25 cellular contexts compared by ENCODE assay signal in the genomic region with DNA sequence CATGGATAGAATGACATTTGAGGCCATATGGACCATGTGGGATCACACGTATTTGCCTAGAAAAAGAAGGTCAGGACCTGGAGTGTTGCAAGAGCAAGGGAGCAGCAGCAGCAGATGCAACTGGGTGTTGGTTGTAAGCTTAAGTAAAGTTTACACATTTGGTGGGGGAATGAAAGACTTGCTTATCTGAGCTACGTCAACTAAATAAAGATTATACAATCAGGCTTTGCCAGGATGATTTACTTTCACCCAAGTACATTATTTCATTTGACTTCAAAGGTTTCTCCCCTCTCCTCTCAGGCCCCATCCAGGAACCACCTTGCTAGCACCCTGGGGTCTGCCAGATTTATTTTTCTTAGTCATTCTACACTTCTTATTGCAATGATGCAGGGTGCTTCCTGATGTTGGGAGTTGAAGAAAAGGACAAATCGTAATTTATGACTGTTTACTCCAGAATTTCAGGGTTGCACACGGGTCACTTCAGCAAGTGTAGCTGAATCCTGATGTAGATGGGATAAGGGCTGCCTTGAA.
DNase-seq lines count a peak whose midpoint lies in the region; ATAC-seq and TF ChIP-seq lines count a peak whose summit lies in the region.
"Had no signal": no experiment of that assay in that cellular context is flagged by ENCODE, and none has a peak within 500 bp of the region (broad histone marks: within the 10 kb centered on the region; RNA-seq: fewer than 3 reads in every experiment).

No MANE protein-coding gene starts in this region.

- no peak for TF ChIP-seq CTCF in foreskin fibroblast (IDR thresholded peaks at IDR 0.05; ENCODE audit: low read depth, low read length)

- no peak for ATAC-seq in activated T-cell treated with anti-CD3 and anti-CD28 coated beads, Interleukin-2, amount 50 U/mL, for 72 hours (replicated peaks in 1 of 2)
- ATAC-seq in HG03469 (IDR thresholded peaks at IDR 0.05; ENCODE audit: unreplicated experiment) (no peak), GM18868 (IDR thresholded peaks at IDR 0.05; ENCODE audit: unreplicated experiment) (no peak)
- ATAC-seq: Panc1 had no signal

- H3K27ac Mint-ChIP-seq in activated T-cell treated with anti-CD3 and anti-CD28 coated beads, Interleukin-2, amount 50 U/mL, for 72 hours, result no peak overlapping the region
- H3K27ac Mint-ChIP-seq: activated naive CD4-positive, alpha-beta T cell treated with anti-CD3 and anti-CD28 coated beads, Interleukin-2, amount 50 U/mL, for 24 hours; activated T-helper 1 cell treated with anti-CD3 and anti-CD28 coated beads, Interleukin-12 subunit alpha, Interleukin-12 subunit beta, Interleukin-2, Interleukin-4 antibody, amounts not matched to agents 30 ng/mL and 10 ng/mL and 1 ng/mL, durations not matched to agents 14 hours and 24 hours and 36 hours; progenitor cell of endocrine pancreas; T-helper 1 cell treated with Interleukin-12 subunit alpha and Interleukin-12 subunit beta and Interleukin-4 antibody, amounts not matched to agents 30 μg/mL and 1 μg/mL, for 36 hours had no signal

- no peaks in the 10 kb centered on the region for H3K36me3 Mint-ChIP-seq in activated T-cell treated with anti-CD3 and anti-CD28 coated beads, Interleukin-2, amount 50 U/mL, for 72 hours (ENCODE audit: insufficient read depth in 2 of 2)
- H3K36me3 Mint-ChIP-seq: activated naive CD4-positive, alpha-beta T cell treated with anti-CD3 and anti-CD28 coated beads, Interleukin-2, amount 50 U/mL, for 24 hours had no signal

- no peak overlapping the region for H3K4me3 ChIP-seq in foreskin fibroblast (ENCODE audit: low read depth in 1 of 2, low read length in 2 of 2)
- H3K4me3 ChIP-seq: SJCRH30, suprapubic skin had no signal

- DNase-seq in Caki2 (ENCODE audit: low read depth), result peak; percentile 47
- peak; percentile 33 for DNase-seq in LHCN-M2 (ENCODE audit: low read depth)
- peak; percentile 52 to 76 for DNase-seq in foreskin fibroblast
- DNase-seq in mucosa of gallbladder (ENCODE audit: low spot score), result peak; percentile 14
- DNase-seq in activated T-cell treated with anti-CD3 and anti-CD28 coated beads, Interleukin-2, amount 50 U/mL, for 72 hours, result no peak
- DNase-seq in iPS-NIHi11 (ENCODE audit: low spot score), result no peak
- DNase-seq: activated CD4-positive, alpha-beta T cell treated with anti-CD3 and anti-CD28 coated beads for 48 hours; GDM1; kidney glomerular epithelial cell; midbrain; NCI-H1417; NCI-H2081 treated with DMSO at 0.1 percent for 48 hours; NCI-H510A; SJCRH30; stimulated activated CD4-positive, alpha-beta T cell treated with anti-CD3 and anti-CD28 coated beads, Interleukin-1b, Interleukin-23, amount 100 ng/mL, for 48 hours had no signal

- no peaks in the 10 kb centered on the region for H3K27me3 Mint-ChIP-seq in activated T-cell treated with anti-CD3 and anti-CD28 coated beads, Interleukin-2, amount 50 U/mL, for 72 hours (ENCODE audit: low read depth)
- H3K27me3 Mint-ChIP-seq: activated naive CD4-positive, alpha-beta T cell treated with anti-CD3 and anti-CD28 coated beads, Interleukin-2, amount 50 U/mL, for 24 hours; central memory CD8-positive, alpha-beta T cell had no signal

- in situ Hi-C loops in Caki2 (cut with HindIII; ENCODE audit: low pct_unique_long_range_greater_than_20kb, low sequenced_read_pairs), result no loop called here

- peaks cover 6 to 9% of the 10 kb centered on the region in 2 donors for H3K9me3 Mint-ChIP-seq in activated T-cell treated with anti-CD3 and anti-CD28 coated beads, Interleukin-2, amount 50 U/mL, for 72 hours
- H3K9me3 Mint-ChIP-seq: activated naive CD4-positive, alpha-beta T cell treated with anti-CD3 and anti-CD28 coated beads, Interleukin-2, amount 50 U/mL, for 24 hours had no signal

- H3K4me3 Mint-ChIP-seq in activated T-cell treated with anti-CD3 and anti-CD28 coated beads, Interleukin-2, amount 50 U/mL, for 72 hours, result no peak overlapping the region
- H3K4me3 Mint-ChIP-seq: activated naive CD4-positive, alpha-beta T cell treated with anti-CD3 and anti-CD28 coated beads, Interleukin-2, amount 50 U/mL, for 24 hours; activated T-helper 1 cell treated with anti-CD3 and anti-CD28 coated beads, Interleukin-12 subunit alpha, Interleukin-12 subunit beta, Interleukin-2, Interleukin-4 antibody, amounts not matched to agents 30 ng/mL and 10 ng/mL and 1 ng/mL, durations not matched to agents 14 hours and 24 hours and 36 hours; central memory CD8-positive, alpha-beta T cell; neural crest cell; T-helper 1 cell treated with Interleukin-12 subunit alpha and Interleukin-12 subunit beta and Interleukin-4 antibody, amounts not matched to agents 30 μg/mL and 1 μg/mL, for 36 hours had no signal

- H3K4me1 Mint-ChIP-seq in activated T-cell treated with anti-CD3 and anti-CD28 coated beads, Interleukin-2, amount 50 U/mL, for 72 hours (ENCODE audit: low read depth), result no peaks in the 10 kb centered on the region
- H3K4me1 Mint-ChIP-seq: activated naive CD4-positive, alpha-beta T cell treated with anti-CD3 and anti-CD28 coated beads, Interleukin-2, amount 50 U/mL, for 24 hours; central memory CD8-positive, alpha-beta T cell had no signal

Comparison
In these comparisons a context has a peak if more than half of its experiments do, and no peak if none do; other contexts are left out.
1. DNase-seq: peak in Caki2 (single experiment), LHCN-M2 (single experiment), foreskin fibroblast (2 of 2) and mucosa of gallbladder (single experiment); none in activated T-cell treated with anti-CD3 and anti-CD28 coated beads, Interleukin-2, amount 50 U/mL, for 72 hours (0 of 2) and iPS-NIHi11 (single experiment).